ENCODE assay signal across 8 cellular contexts in the genomic region with DNA sequence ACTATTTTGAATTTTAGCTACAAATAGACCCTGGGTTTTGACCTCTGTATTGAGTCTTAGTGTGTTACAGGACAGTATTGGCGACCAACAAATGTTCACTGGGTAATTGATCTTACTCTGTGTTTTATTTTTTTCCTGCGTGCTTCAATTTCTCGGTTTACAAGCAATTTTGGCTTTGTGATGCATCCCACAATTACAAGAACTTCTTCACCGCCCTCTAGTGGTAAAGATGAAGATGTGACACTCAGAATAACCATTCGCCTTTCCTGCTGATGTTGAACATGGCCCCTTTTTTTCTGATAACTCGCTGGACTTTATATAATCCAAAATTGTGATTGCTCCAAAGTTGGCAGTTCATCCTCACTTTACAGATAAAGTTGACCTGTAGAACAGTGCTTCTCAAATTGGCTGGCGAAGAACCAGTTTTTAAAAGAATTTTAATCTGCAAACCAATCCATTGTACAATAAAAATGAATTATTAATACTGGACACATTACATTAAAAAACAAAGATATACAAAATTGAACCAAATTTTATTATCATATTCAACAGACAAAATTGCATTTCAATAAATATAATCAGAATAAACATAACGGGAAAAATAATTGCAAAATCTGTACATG. TPM values are rescaled to one million over a fixed set of nuclear protein-coding genes. Genes with fewer than 3 reads are reported as not detected.
DNase-seq lines count a peak whose midpoint lies in the region; ATAC-seq and TF ChIP-seq lines count a peak whose summit lies in the region.

No MANE protein-coding gene starts in this region.

- POLR2A ChIA-PET in CD4-positive, alpha-beta memory T cell (lab: Charles Lee; ENCODE audit: partially characterized antibody): interaction anchor here (0.9 to 3.3 kb wide), 5 partner anchors 44 to 242 kb away, joined by 3 to 16 read pairs (median 4); a partner anchor contains a TSS

- TF ChIP-seq CTCF in WERI-Rb-1 (IDR thresholded peaks at IDR 0.05; ENCODE audit: low read depth, low read length): peak; percentile 71

- H3K9me3 Mint-ChIP-seq in CD4-positive, alpha-beta memory T cell: no peaks in the 10 kb centered on the region

- peaks cover 1 to 13% of the 10 kb centered on the region in 2 donors for H3K27me3 Mint-ChIP-seq in CD4-positive, alpha-beta memory T cell

- no peak overlapping the region for H3K4me3 ChIP-seq in CD4-positive, alpha-beta memory T cell (ENCODE audit: low read length in 2 of 2)
- H3K4me3 ChIP-seq in WERI-Rb-1 (ENCODE audit: low read depth, low read length): no peak overlapping the region

- peak overlapping the region in 1 of 7 donors; percentile 59 for H3K27ac Mint-ChIP-seq in CD4-positive, alpha-beta memory T cell

- no peaks in the 10 kb centered on the region for H3K9me3 ChIP-seq in CD4-positive, alpha-beta memory T cell (ENCODE audit: control insufficient read depth in 1 of 2, low read length in 2 of 2)
- no peaks in the 10 kb centered on the region for H3K9me3 ChIP-seq in WERI-Rb-1 (ENCODE audit: severe bottlenecking)

- H3K27ac ChIP-seq in CD4-positive, alpha-beta memory T cell (ENCODE audit: low read depth, low read length): no peak overlapping the region
- H3K27ac ChIP-seq in WERI-Rb-1: no peak overlapping the region

- no peaks in the 10 kb centered on the region for H3K36me3 Mint-ChIP-seq in CD4-positive, alpha-beta memory T cell

- no peak overlapping the region for H3K4me3 Mint-ChIP-seq in CD4-positive, alpha-beta memory T cell

- peak in 4 of 5 donors; percentile 67 to 74 (median 70) for DNase-seq in CD4-positive, alpha-beta memory T cell
- peak; percentile 45 for DNase-seq in NCI-H146 treated with DMSO at 0.1 percent for 48 hours (lab: John Stamatoyannopoulos, UW; ENCODE audit: unreplicated experiment)
- no peak for DNase-seq in WERI-Rb-1
- DNase-seq in glomerular visceral epithelial cell (ENCODE audit: extremely low spot score): peak; percentile 60
- peak; percentile 69 for DNase-seq in retina

- intact Hi-C loops in CD4-positive, alpha-beta memory T cell (cut with micrococcal nuclease): loop anchor here (1.0 to 5.0 kb wide), 7 partner anchors 50 to 410 kb away; a partner anchor contains a TSS

- H3K36me3 ChIP-seq in CD4-positive, alpha-beta memory T cell (ENCODE audit: insufficient read depth, low read length): no peaks in the 10 kb centered on the region
- H3K36me3 ChIP-seq in WERI-Rb-1: no peaks in the 10 kb centered on the region

- peaks cover 8% of the 10 kb centered on the region for H3K4me1 ChIP-seq in CD4-positive, alpha-beta memory T cell (ENCODE audit: insufficient read depth, low read length)

- H3K27me3 ChIP-seq in CD4-positive, alpha-beta memory T cell (ENCODE audit: insufficient read depth, low read length): peaks cover 3% of the 10 kb centered on the region
- H3K27me3 ChIP-seq in WERI-Rb-1 (ENCODE audit: insufficient read depth, low read depth, severe bottlenecking): no peaks in the 10 kb centered on the region

- CTCF ChIA-PET in CD4-positive, alpha-beta memory T cell (lab: Charles Lee; ENCODE audit: partially characterized antibody): interaction anchor here (0.7 to 7.2 kb wide), 34 partner anchors 9 to 409 kb away, joined by 3 to 115 read pairs (median 5); a partner anchor contains a TSS

- ATAC-seq in GM18868 (IDR thresholded peaks at IDR 0.05; ENCODE audit: unreplicated experiment): peak; percentile 52
- no peak for ATAC-seq in HG02571 (IDR thresholded peaks at IDR 0.05; ENCODE audit: unreplicated experiment)
- ATAC-seq in HG03039 (IDR thresholded peaks at IDR 0.05; ENCODE audit: unreplicated experiment): no peak

- peaks cover 4 to 8% (median 5%) of the 10 kb centered on the region in 4 donors for H3K4me1 Mint-ChIP-seq in CD4-positive, alpha-beta memory T cell

RNA-seq across cellular contexts. Expression of a gene that starts 20.2 kb away (rescaled TPM):
- 10 to 100 TPM; 53.4 to 59.5 TPM for total RNA-seq in CD4-positive, alpha-beta memory T cell
- 10 to 100 TPM; 43.8 to 96.1 TPM for polyA plus RNA-seq in CD4-positive, alpha-beta memory T cell

RNA-seq across cellular contexts. Expression of a gene that starts 49.5 kb away (rescaled TPM):
- total RNA-seq in CD4-positive, alpha-beta memory T cell: 1 to 10 TPM; 3.5 to 3.8 TPM
- polyA plus RNA-seq in CD4-positive, alpha-beta memory T cell: 10 to 100 TPM; 10.6 to 33.7 TPM
